In the genomic region with DNA sequence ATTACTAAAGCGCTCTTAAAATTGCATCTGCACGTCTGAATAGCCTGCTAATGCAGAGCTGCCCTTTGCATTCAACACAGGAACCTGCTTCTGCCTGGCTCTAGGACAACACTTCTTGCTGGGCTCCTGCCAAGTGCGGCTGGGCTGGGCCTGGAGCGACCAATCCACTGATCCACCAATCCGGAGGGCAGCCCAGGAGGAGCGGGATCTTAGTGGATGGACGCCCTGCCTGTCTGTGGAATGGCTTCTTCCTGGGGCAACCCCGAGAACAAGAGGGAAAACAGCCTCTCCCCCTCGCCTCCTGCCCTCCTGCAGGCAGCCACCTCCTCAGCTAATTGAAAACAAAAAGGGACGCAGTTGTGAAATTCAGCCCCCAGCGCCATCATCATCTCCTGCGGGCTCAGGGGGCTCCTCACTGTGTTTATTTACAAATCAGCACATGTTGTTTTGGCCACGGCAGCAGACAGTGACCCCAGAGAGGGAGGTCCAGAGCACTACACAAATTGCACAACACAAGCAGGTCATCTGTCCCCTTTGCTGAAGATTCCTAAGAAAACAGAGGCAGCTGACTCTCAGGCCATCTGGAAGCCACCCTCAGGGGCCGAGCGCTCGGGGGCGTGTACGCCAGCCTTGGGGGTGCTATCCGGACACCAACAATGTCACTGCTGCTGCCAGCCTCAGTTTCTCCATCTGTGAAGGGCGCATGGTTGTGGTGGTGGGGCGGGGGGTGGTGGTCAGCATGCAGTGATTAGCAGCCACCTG, we compare ENCODE assay signal across 8 cellular contexts. TPM values are rescaled to one million over a fixed set of nuclear protein-coding genes. Genes with fewer than 3 reads are reported as not detected.
DNase-seq lines count a peak whose midpoint lies in the region; ATAC-seq and TF ChIP-seq lines count a peak whose summit lies in the region.

No MANE protein-coding gene starts in this region.

- ATAC-seq in HG03025 (IDR thresholded peaks at IDR 0.05; ENCODE audit: low FRiP score, unreplicated experiment): no peak

- intact Hi-C loops in thyroid gland (cut with DNase I): no loop called here

- TF ChIP-seq CTCF in thyroid gland (IDR thresholded peaks at IDR 0.05): no peak

- H3K4me1 ChIP-seq in thyroid gland: peaks cover 80 to 92% of the 10 kb centered on the region in 2 donors

- 23 to 41% methylated on average over 11 to 20 of the region's 21 CpGs for WGBS in thyroid gland, 2 donors

- no peaks in the 10 kb centered on the region for H3K36me3 ChIP-seq in thyroid gland

- H3K27ac ChIP-seq in epithelial cell of prostate (no peak overlapping the region), thyroid gland (peak overlapping the region; percentile 90 to 96 (median 94))

- TF ChIP-seq POLR2A in thyroid gland (IDR thresholded peaks at IDR 0.05): peak in 1 of 2 donors; percentile 83

- no peaks in the 10 kb centered on the region for H3K27me3 ChIP-seq in thyroid gland

- H3K9me3 ChIP-seq in thyroid gland: no peaks in the 10 kb centered on the region

- H3K4me3 ChIP-seq in thyroid gland (replicated peaks in 1 of 3): peak overlapping the region in 1 of 3 donors; percentile 7

- peak; percentile 63 for DNase-seq in SIG-M5 treated with dmso at 0.1 percent for 504 hours (lab: John Stamatoyannopoulos, UW; ENCODE audit: unreplicated experiment)
- no peak for DNase-seq in SIG-M5 (lab: John Stamatoyannopoulos, UW)
- DNase-seq in SHP77 treated with DMSO at 0.1 percent for 48 hours (lab: John Stamatoyannopoulos, UW): peak; percentile 98
- DNase-seq in epithelial cell of prostate (ENCODE audit: low read depth, low spot score): peak; percentile 81
- peak; percentile 99 for DNase-seq in medulla oblongata (ENCODE audit: extremely low spot score)
- DNase-seq in thyroid gland: peak; percentile 100
- no peak for DNase-seq in GM19240 (ENCODE audit: insufficient read length, low spot score)

RNA-seq across cellular contexts. Expression of gene GADD45G, which starts 57.3 kb away (rescaled TPM):
- total RNA-seq in thyroid gland: 10 to 100 TPM in 3 of 4 donors, 1 to 10 TPM in 1; 8.3 to 27.2 (median 14.4) TPM

Comparison
In these comparisons a context has a peak if more than half of its experiments do, and no peak if none do; other contexts are left out.
1. DNase-seq: peak in SIG-M5 treated with dmso at 0.1 percent for 504 hours (single experiment), SHP77 treated with DMSO at 0.1 percent for 48 hours (single experiment), epithelial cell of prostate (single experiment), medulla oblongata (single experiment) and thyroid gland (2 of 2); none in SIG-M5 (single experiment) and GM19240 (single experiment).